In genomic region chr2:25817630-25818029, GRCh38 we compare ENCODE assay signal across 12 cellular contexts.
DNase-seq lines count a peak whose midpoint lies in the region; ATAC-seq and TF ChIP-seq lines count a peak whose summit lies in the region.
"Had no signal": no experiment of that assay in that cellular context is flagged by ENCODE, and none has a peak within 500 bp of the region (broad histone marks: within the 10 kb centered on the region; RNA-seq: fewer than 3 reads in every experiment).

No MANE protein-coding gene starts in this region.

- peaks cover 18 to 47% of the 10 kb centered on the region in 2 experiments; a peak in 3 of 4 replicates for H3K79me1 ChIP-seq in IMR-90 (ENCODE audit: low read depth in 1 of 2, low read length in 2 of 2)

- peak overlapping the region; percentile 11 for H3K4me3 Mint-ChIP-seq in activated T-cell treated with anti-CD3 and anti-CD28 coated beads, Interleukin-2, amount 50 U/mL, for 4 hours
- H3K4me3 Mint-ChIP-seq in stimulated activated effector memory CD8-positive, alpha-beta T cell treated with anti-CD3 and anti-CD28 coated beads, Interleukin-12 subunit alpha, Interleukin-12 subunit beta, amount 100 ng/mL, for 72 hours: no peak overlapping the region

- H3K79me2 ChIP-seq in Karpas-422 (ENCODE audit: low read length): peaks cover 96% of the 10 kb centered on the region

- H2BK20ac ChIP-seq in IMR-90 (ENCODE audit: low read depth, low read length): no peak overlapping the region

- H2BK15ac ChIP-seq in IMR-90 (ENCODE audit: low read depth, low read length): no peak overlapping the region

- H3K4me1 ChIP-seq in IMR-90 (ENCODE audit: control insufficient read depth, insufficient read depth, low read length): peaks cover 3% of the 10 kb centered on the region; the same call in 1 of the 2 replicates
- peaks cover 8% of the 10 kb centered on the region for H3K4me1 ChIP-seq in Karpas-422 (ENCODE audit: low read length)

- DNase-seq in activated T-cell treated with anti-CD3 and anti-CD28 coated beads, Interleukin-2, amount 50 U/mL, for 4 hours: no peak
- DNase-seq in activated T-cell treated with anti-CD3 and anti-CD28 coated beads, Interleukin-2, amount 50 U/mL, for 1 hour: no peak
- no peak for DNase-seq in IMR-90
- DNase-seq in stimulated activated effector memory CD8-positive, alpha-beta T cell treated with anti-CD3 and anti-CD28 coated beads, Interleukin-12 subunit alpha, Interleukin-12 subunit beta, amount 100 ng/mL, for 72 hours (ENCODE audit: low spot score in 2 of 2): no peak
- DNase-seq in NCI-H1694 treated with DMSO at 0.1 percent for 48 hours (lab: John Stamatoyannopoulos, UW): no peak
- DNase-seq in Karpas-422: no peak
- DNase-seq in anterior cingulate cortex (lab: John Stamatoyannopoulos, UW): no peak
- DNase-seq: amniotic stem cell, hypothalamus, Kasumi-1, right cardiac atrium had no signal

- H2AK5ac ChIP-seq in IMR-90 (ENCODE audit: low read depth, low read length): no peak overlapping the region

- no peak overlapping the region for H4K8ac ChIP-seq in IMR-90 (ENCODE audit: low read depth in 2 of 2, low read length in 2 of 2)

- no peak for TF ChIP-seq CTCF in IMR-90 (conservative IDR thresholded peaks at IDR 0.05; ENCODE audit: low read depth, low read length)

- H3K4ac ChIP-seq in IMR-90 (ENCODE audit: low read depth, low read length): no peak overlapping the region

- H3K9ac ChIP-seq in IMR-90 (ENCODE audit: low read depth, low read length) (no peak overlapping the region), Karpas-422 (ENCODE audit: low read length) (no peak overlapping the region)

- H3K36me3 ChIP-seq in IMR-90 (ENCODE audit: control insufficient read depth, insufficient read depth, low read length) (no peaks in the 10 kb centered on the region), Karpas-422 (ENCODE audit: insufficient read depth, low read length) (no peaks in the 10 kb centered on the region)

- H3K23ac ChIP-seq in IMR-90 (ENCODE audit: low read depth, low read length): peak overlapping the region; percentile 78; the same call in 1 of the 2 replicates

- H3K27ac ChIP-seq in IMR-90 (ENCODE audit: insufficient read depth, low read length) (no peak overlapping the region), Karpas-422 (ENCODE audit: low read length) (no peak overlapping the region)

- H4K5ac ChIP-seq in IMR-90 (ENCODE audit: low read depth, low read length): no peak overlapping the region

- no peaks in the 10 kb centered on the region for H3K9me3 ChIP-seq in IMR-90 (ENCODE audit: control insufficient read depth, insufficient read depth, low read length)
- no peaks in the 10 kb centered on the region for H3K9me3 ChIP-seq in Karpas-422 (ENCODE audit: low read length)

- no peak overlapping the region for H3K18ac ChIP-seq in IMR-90 (ENCODE audit: low read depth, low read length)

- intact Hi-C loops in IMR-90 (cut with micrococcal nuclease): no loop called here

- H2AFZ ChIP-seq in IMR-90 (replicated peaks; ENCODE audit: low read length, poor library complexity) (no peak overlapping the region), Karpas-422 (ENCODE audit: low read length) (no peak overlapping the region)

- no peaks in the 10 kb centered on the region for H3K27me3 ChIP-seq in IMR-90 (ENCODE audit: control insufficient read depth, insufficient read depth, low read length)
- H3K27me3 ChIP-seq in Karpas-422 (ENCODE audit: low read length): no peaks in the 10 kb centered on the region

- no TSS peak for BruUV-seq in IMR-90 (replicated peaks; lab: Mats Ljungman, UMichigan)

- 0 out of 2 replicates have a peak, but pooled peaks cover 3% of the 10 kb centered on the region for H3K9me1 ChIP-seq in IMR-90 (ENCODE audit: insufficient read depth, low read length)

- TF ChIP-seq RAD21 in IMR-90 (IDR thresholded peaks at IDR 0.05; ENCODE audit: low read length): no peak

- in situ Hi-C loops in IMR-90 (cut with MboI; ENCODE audit: low sequenced_read_pairs): no loop called here

- dilution Hi-C loops in IMR-90 (cut with HindIII; ENCODE audit: low sequenced_read_pairs, unreplicated experiment): no loop called here

- peaks cover 69% of the 10 kb centered on the region for H3K4me1 Mint-ChIP-seq in activated T-cell treated with anti-CD3 and anti-CD28 coated beads, Interleukin-2, amount 50 U/mL, for 4 hours (ENCODE audit: low read depth)
- H3K4me1 Mint-ChIP-seq in stimulated activated effector memory CD8-positive, alpha-beta T cell treated with anti-CD3 and anti-CD28 coated beads, Interleukin-12 subunit alpha, Interleukin-12 subunit beta, amount 100 ng/mL, for 72 hours: peaks cover 53% of the 10 kb centered on the region

- POLR2A ChIA-PET in IMR-90 (lab: Charles Lee; ENCODE audit: unreplicated experiment): no interaction called here

- peaks cover 13% of the 10 kb centered on the region; the same call in 1 of the 2 replicates for H4K20me1 ChIP-seq in IMR-90 (ENCODE audit: insufficient read depth, low read length)
- no peaks in the 10 kb centered on the region for H4K20me1 ChIP-seq in Karpas-422 (ENCODE audit: insufficient read depth, low read depth, low read length)

- H3K36me3 Mint-ChIP-seq in activated T-cell treated with anti-CD3 and anti-CD28 coated beads, Interleukin-2, amount 50 U/mL, for 4 hours (ENCODE audit: insufficient read depth): peaks cover 12% of the 10 kb centered on the region
- peaks cover 17% of the 10 kb centered on the region for H3K36me3 Mint-ChIP-seq in stimulated activated effector memory CD8-positive, alpha-beta T cell treated with anti-CD3 and anti-CD28 coated beads, Interleukin-12 subunit alpha, Interleukin-12 subunit beta, amount 100 ng/mL, for 72 hours

- H3K56ac ChIP-seq in IMR-90 (ENCODE audit: extremely low read depth, insufficient read depth, low read length): no peak overlapping the region

- H3K14ac ChIP-seq in IMR-90 (replicated peaks; ENCODE audit: low read depth, low read length): no peak overlapping the region

- peak overlapping the region; percentile 16 for H3K27ac Mint-ChIP-seq in stimulated activated effector memory CD8-positive, alpha-beta T cell treated with anti-CD3 and anti-CD28 coated beads, Interleukin-12 subunit alpha, Interleukin-12 subunit beta, amount 100 ng/mL, for 72 hours

- H3K4me2 ChIP-seq in IMR-90 (ENCODE audit: low read depth, low read length) (no peak overlapping the region; the same call in 1 of the 2 replicates), Karpas-422 (ENCODE audit: low read depth, low read length, poor library complexity, severe bottlenecking) (no peak overlapping the region)

- H3K9me2 ChIP-seq in Karpas-422 (replicated peaks; ENCODE audit: insufficient read depth, low read length): no peaks in the 10 kb centered on the region

- no peaks in the 10 kb centered on the region for H3K9me3 Mint-ChIP-seq in activated T-cell treated with anti-CD3 and anti-CD28 coated beads, Interleukin-2, amount 50 U/mL, for 4 hours
- no peaks in the 10 kb centered on the region for H3K9me3 Mint-ChIP-seq in stimulated activated effector memory CD8-positive, alpha-beta T cell treated with anti-CD3 and anti-CD28 coated beads, Interleukin-12 subunit alpha, Interleukin-12 subunit beta, amount 100 ng/mL, for 72 hours

- no peak overlapping the region for H2AK9ac ChIP-seq in IMR-90 (replicated peaks; ENCODE audit: low read depth, low read length, poor library complexity)

- no peak overlapping the region for H2BK5ac ChIP-seq in IMR-90 (ENCODE audit: low read depth, low read length, poor library complexity, severe bottlenecking)

- no peak for TF ChIP-seq POLR2A in IMR-90 (IDR thresholded peaks at IDR 0.05; ENCODE audit: low read depth, low read length)

- no peaks in the 10 kb centered on the region for H3K27me3 Mint-ChIP-seq in activated T-cell treated with anti-CD3 and anti-CD28 coated beads, Interleukin-2, amount 50 U/mL, for 4 hours (ENCODE audit: low read depth)

- no peak overlapping the region for H2BK120ac ChIP-seq in IMR-90 (ENCODE audit: low read depth, low read length)

- H4K91ac ChIP-seq in IMR-90 (ENCODE audit: insufficient read depth, low read depth, low read length): no peak overlapping the region

- ATAC-seq in activated T-cell treated with anti-CD3 and anti-CD28 coated beads, Interleukin-2, amount 50 U/mL, for 4 hours: peak; percentile 98 to 99
- ATAC-seq in GM21717 (IDR thresholded peaks at IDR 0.05; ENCODE audit: unreplicated experiment): peak; percentile 70
- no peak for ATAC-seq in IMR-90 (ENCODE audit: low read depth)
- peak; percentile 96 for ATAC-seq in stimulated activated effector memory CD8-positive, alpha-beta T cell treated with anti-CD3 and anti-CD28 coated beads, Interleukin-12 subunit alpha, Interleukin-12 subunit beta, amount 100 ng/mL, for 72 hours
- ATAC-seq: right cardiac atrium had no signal

- H3K4me3 ChIP-seq in IMR-90 (ENCODE audit: insufficient read depth, low read depth, low read length): no peak overlapping the region
- no peak overlapping the region for H3K4me3 ChIP-seq in Karpas-422 (ENCODE audit: low read length)

- CTCF ChIA-PET in IMR-90 (lab: Yijun Ruan, JAX): interaction anchor here (0.6 to 1.4 kb wide), 3 partner anchors 8 to 396 kb away, joined by 3 to 6 read pairs (median 4); no protein-coding TSS in a partner anchor

TF ChIP-seq in IMR-90, 13 proteins besides CTCF, POLR2A, EP300 and RAD21:
- TF ChIP-seq RCOR1 (IDR thresholded peaks at IDR 0.05; ENCODE audit: insufficient replicate concordance, low read length) (no peak), MAFK (IDR thresholded peaks at IDR 0.05; ENCODE audit: low read depth, low read length) (no peak), SMC3 (IDR thresholded peaks at IDR 0.05; ENCODE audit: low read depth, low read length) (no peak), CEBPB (IDR thresholded peaks at IDR 0.05; ENCODE audit: low read depth, low read length) (no peak), BHLHE40 (IDR thresholded peaks at IDR 0.05; ENCODE audit: low read depth, low read length) (no peak), CHD1 (IDR thresholded peaks at IDR 0.05; ENCODE audit: low read depth, low read length) (no peak)
